ENCODE assay signal across 14 cellular contexts in the genomic region with DNA sequence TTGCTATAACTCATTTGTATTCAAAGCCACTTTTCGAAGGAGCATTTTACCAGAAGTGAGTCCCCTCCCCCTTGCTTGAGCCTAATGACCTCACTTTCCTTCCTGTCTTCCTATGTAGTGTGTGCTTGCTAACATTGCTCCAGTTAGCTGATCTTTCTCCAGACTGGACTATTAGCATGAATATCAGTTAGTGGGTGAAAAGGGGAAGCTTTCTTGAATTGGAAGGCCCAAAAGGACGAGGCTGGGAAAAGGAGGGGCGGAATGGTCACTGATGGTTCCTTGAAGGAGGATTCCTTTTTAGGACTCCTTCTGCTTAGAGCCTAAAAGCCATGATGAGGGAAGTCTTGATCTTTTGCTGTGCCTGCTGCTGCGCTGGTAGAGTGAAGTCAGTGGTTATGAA. TPM values are rescaled to one million over a fixed set of nuclear protein-coding genes. Genes with fewer than 3 reads are reported as not detected.
DNase-seq lines count a peak whose midpoint lies in the region; FAIRE-seq and TF ChIP-seq lines count a peak whose summit lies in the region.
"Had no signal": no experiment of that assay in that cellular context is flagged by ENCODE, and none has a peak within 500 bp of the region (broad histone marks: within the 10 kb centered on the region; RNA-seq: fewer than 3 reads in every experiment).

No MANE protein-coding gene starts in this region.

- peaks cover 17% of the 10 kb centered on the region for H3K4me1 Mint-ChIP-seq in nephron

- no peaks in the 10 kb centered on the region for H3K9me1 ChIP-seq in endothelial cell of umbilical vein (replicated peaks; ENCODE audit: control insufficient read depth, extremely low read depth, insufficient read depth, low read length)

- no peak overlapping the region for H3K4me3 Mint-ChIP-seq in nephron
- H3K4me3 Mint-ChIP-seq: CD8-positive, alpha-beta T cell had no signal

- no peaks in the 10 kb centered on the region for H3K9me3 ChIP-seq in BLaER1
- no peaks in the 10 kb centered on the region for H3K9me3 ChIP-seq in endothelial cell of umbilical vein (replicated peaks; ENCODE audit: control insufficient read depth, insufficient read depth, low read length)

- peak overlapping the region; percentile 54 for H3K4me2 ChIP-seq in BLaER1
- peak overlapping the region; percentile 91 for H3K4me2 ChIP-seq in endothelial cell of umbilical vein (ENCODE audit: insufficient read depth, low read length)

- H3K27me3 ChIP-seq in BLaER1 (no peaks in the 10 kb centered on the region), endothelial cell of umbilical vein (ENCODE audit: control insufficient read depth in 2 of 2, insufficient read depth in 2 of 2, low read length in 2 of 2) (no peaks in the 10 kb centered on the region)

- dilution Hi-C loops in endothelial cell of umbilical vein (cut with MboI; ENCODE audit: extremely low pct_ligation_motif_present, low sequenced_read_pairs) = no loop called here

- intact Hi-C loops in endothelial cell of umbilical vein (cut with micrococcal nuclease) = loop anchor here (1.0 kb wide), 2 partner anchors 12 to 42 kb away; partner anchors contain the start of gene MAP3K3

- H2AFZ ChIP-seq in endothelial cell of umbilical vein (ENCODE audit: low read depth, low read length) = no peak overlapping the region

- POLR2A ChIA-PET in endothelial cell of umbilical vein (lab: Charles Lee) = interaction anchor here (1.3 kb wide), 1 partner anchor 11 kb away, joined by 4 read pairs; no protein-coding TSS in a partner anchor

- peak; percentile 95 for FAIRE-seq in endothelial cell of umbilical vein (lab: Jason Lieb, UNC)

- no peaks in the 10 kb centered on the region for H3K9me3 Mint-ChIP-seq in nephron
- H3K9me3 Mint-ChIP-seq: CD8-positive, alpha-beta T cell had no signal

- H4K20me1 ChIP-seq in BLaER1 (peaks cover 63% of the 10 kb centered on the region), endothelial cell of umbilical vein (replicated peaks; ENCODE audit: control insufficient read depth, extremely low read depth, insufficient read depth, low read length) (no peaks in the 10 kb centered on the region)

- H3K36me3 Mint-ChIP-seq in nephron (ENCODE audit: low read depth) = peaks cover 23% of the 10 kb centered on the region

- no peaks in the 10 kb centered on the region for H3K27me3 Mint-ChIP-seq in nephron (ENCODE audit: low read depth)

- CTCF ChIA-PET in endothelial cell of umbilical vein (lab: Charles Lee) = interaction anchor here (0.7 to 3.1 kb wide), 8 partner anchors 8 to 209 kb away, joined by 3 to 13 read pairs (median 6); partner anchors contain the start of gene MAP3K3

- peaks cover 52% of the 10 kb centered on the region for H3K79me2 ChIP-seq in endothelial cell of umbilical vein (ENCODE audit: control insufficient read depth, insufficient read depth, low read length)

- DNase-seq in MV-4-11 (lab: John Stamatoyannopoulos, UW) (peak; percentile 37), endothelial cell of umbilical vein (ENCODE audit: low read depth, low spot score) (peak; percentile 83), NCI-H82 (lab: John Stamatoyannopoulos, UW) (no peak), HCEC 1CT (no peak), NCI-H2029 (lab: John Stamatoyannopoulos, UW) (no peak), NCI-H82 treated with DMSO at 0.1 percent for 48 hours (lab: John Stamatoyannopoulos, UW; ENCODE audit: unreplicated experiment) (no peak)
- DNase-seq: amygdala; CD8-positive, alpha-beta T cell; erythroblast; left colon; stimulated activated CD4-positive, alpha-beta T cell treated with anti-CD3 and anti-CD28 coated beads, Interleukin-2, amount 100 ng/mL, for 48 hours; WERI-Rb-1 had no signal

- H3K27ac ChIP-seq in BLaER1 (peak overlapping the region; percentile 19; the same call in 1 of the 2 replicates), endothelial cell of umbilical vein (ENCODE audit: insufficient read depth, low read depth, low read length) (peak overlapping the region; percentile 79)
- H3K27ac ChIP-seq: WERI-Rb-1 had no signal

- peak overlapping the region; percentile 81 to 91 (median 87) for H3K27ac Mint-ChIP-seq in nephron
- H3K27ac Mint-ChIP-seq: CD8-positive, alpha-beta T cell had no signal

- BruUV-seq in endothelial cell of umbilical vein (replicated peaks; lab: Mats Ljungman, UMichigan) = TSS peak; percentile 9

- H3K4me1 ChIP-seq in BLaER1 (peaks cover 18% of the 10 kb centered on the region), endothelial cell of umbilical vein (ENCODE audit: control insufficient read depth, extremely low read depth, insufficient read depth, low read length) (peaks cover 36% of the 10 kb centered on the region)

- no peak overlapping the region for H3K4me3 ChIP-seq in BLaER1
- peak overlapping the region in 1 of 3 experiments; percentile 60 for H3K4me3 ChIP-seq in endothelial cell of umbilical vein (replicated peaks in 1 of 3; ENCODE audit: insufficient read depth in 1 of 3, low read depth in 1 of 3, low read length in 3 of 3)

- no peak for TF ChIP-seq CTCF in endothelial cell of umbilical vein (IDR thresholded peaks at IDR 0.05; ENCODE audit: extremely low read depth in 1 of 2, insufficient read depth in 1 of 2, low read depth in 1 of 2, low read length in 2 of 2)
- TF ChIP-seq CTCF in nephron (IDR thresholded peaks at IDR 0.05; ENCODE audit: unreplicated experiment in 3 of 3) = no peak

- H3K9ac ChIP-seq in BLaER1 (0 out of 2 replicates have a peak overlapping the region, but pooled peaks have one; percentile 8), endothelial cell of umbilical vein (replicated peaks; ENCODE audit: extremely low read depth, insufficient read depth, low read length) (peak overlapping the region; percentile 66)

- peaks cover 74% of the 10 kb centered on the region for H3K36me3 ChIP-seq in BLaER1
- H3K36me3 ChIP-seq in endothelial cell of umbilical vein (ENCODE audit: control insufficient read depth in 2 of 2, extremely low read depth in 1 of 2, insufficient read depth in 2 of 2, low read length in 2 of 2) = peaks cover 13 to 24% of the 10 kb centered on the region in 2 experiments

- TF ChIP-seq POLR2A in endothelial cell of umbilical vein (IDR thresholded peaks at IDR 0.05; ENCODE audit: low read depth, low read length) = no peak

TF ChIP-seq in endothelial cell of umbilical vein, 7 proteins besides CTCF, POLR2A, EP300 and RAD21:
- no peak for TF ChIP-seq GATA2 (IDR thresholded peaks at IDR 0.05; ENCODE audit: insufficient read depth, insufficient read length, low read depth, low read length)
- TF ChIP-seq EZH2 (IDR thresholded peaks at IDR 0.05; ENCODE audit: borderline replicate concordance, low read depth, low read length, severe bottlenecking) = no peak
- TF ChIP-seq FOS (IDR thresholded peaks at IDR 0.05; ENCODE audit: borderline replicate concordance, insufficient read depth, low read length) = peak; percentile 46
- peak; percentile 23 for TF ChIP-seq MYC (IDR thresholded peaks at IDR 0.05; ENCODE audit: low read depth, low read length)
- TF ChIP-seq MAX (IDR thresholded peaks at IDR 0.05; ENCODE audit: insufficient read depth, insufficient read length) = no peak
- no peak for TF ChIP-seq POLR2AphosphoS5 (IDR thresholded peaks at IDR 0.05; ENCODE audit: insufficient read depth, low read depth, low read length)
- TF ChIP-seq JUN (IDR thresholded peaks at IDR 0.05; ENCODE audit: borderline replicate concordance, insufficient read depth, insufficient read length, low read depth) = peak; percentile 80

RNA-seq across cellular contexts. Expression of gene MAP3K3, which starts 11.9 kb away (rescaled TPM):
- 81.0 and 91.4 TPM in 2 replicates for total RNA-seq in endothelial cell of umbilical vein
- 47.4 and 56.6 TPM in 2 replicates for polyA plus RNA-seq in endothelial cell of umbilical vein
- 58.3 and 59.8 TPM in 2 replicates for polyA plus RNA-seq in endothelial cell of umbilical vein (2011; cell fraction: cytosol; rRNA removed)
- polyA plus RNA-seq in endothelial cell of umbilical vein (2011; cell fraction: nucleus; rRNA removed) = 121 and 129 TPM in 2 replicates
- polyA plus RNA-seq in endothelial cell of umbilical vein (2012) = 62.5 and 62.6 TPM in 2 replicates
- 114 and 118 TPM in 2 replicates for polyA minus RNA-seq in endothelial cell of umbilical vein
- 7.2 TPM for polyA minus RNA-seq in endothelial cell of umbilical vein (2011; cell fraction: cytosol; rRNA and poly(A)+ RNA removed)
- 90.0 and 101 TPM in 2 replicates for polyA minus RNA-seq in endothelial cell of umbilical vein (2011; cell fraction: nucleus; rRNA and poly(A)+ RNA removed)

RNA-seq across cellular contexts. Expression of gene TACO1, which starts 33.5 kb away (rescaled TPM):
- total RNA-seq in endothelial cell of umbilical vein = 26.1 and 31.7 TPM in 2 replicates
- 23.9 and 24.7 TPM in 2 replicates for polyA plus RNA-seq in endothelial cell of umbilical vein
- polyA plus RNA-seq in endothelial cell of umbilical vein (2011; cell fraction: cytosol; rRNA removed) = 29.0 and 29.4 TPM in 2 replicates
- 16.2 and 18.8 TPM in 2 replicates for polyA plus RNA-seq in endothelial cell of umbilical vein (2011; cell fraction: nucleus; rRNA removed)
- 28.9 and 34.0 TPM in 2 replicates for polyA plus RNA-seq in endothelial cell of umbilical vein (2012)
- polyA minus RNA-seq in endothelial cell of umbilical vein = 16.9 and 18.3 TPM in 2 replicates
- polyA minus RNA-seq in endothelial cell of umbilical vein (2011; cell fraction: cytosol; rRNA and poly(A)+ RNA removed) = 17.5 TPM
- 4.4 and 5.0 TPM in 2 replicates for polyA minus RNA-seq in endothelial cell of umbilical vein (2011; cell fraction: nucleus; rRNA and poly(A)+ RNA removed)

Comparison
In these comparisons a context has a peak if more than half of its experiments do, and no peak if none do; other contexts are left out.
1. DNase-seq: peak in MV-4-11 (single experiment) and endothelial cell of umbilical vein (single experiment); none in NCI-H82 (single experiment), HCEC 1CT (single experiment), NCI-H2029 (single experiment) and NCI-H82 treated with DMSO at 0.1 percent for 48 hours (single experiment).